ENCODE assay signal across 8 cellular contexts in the genomic region with DNA sequence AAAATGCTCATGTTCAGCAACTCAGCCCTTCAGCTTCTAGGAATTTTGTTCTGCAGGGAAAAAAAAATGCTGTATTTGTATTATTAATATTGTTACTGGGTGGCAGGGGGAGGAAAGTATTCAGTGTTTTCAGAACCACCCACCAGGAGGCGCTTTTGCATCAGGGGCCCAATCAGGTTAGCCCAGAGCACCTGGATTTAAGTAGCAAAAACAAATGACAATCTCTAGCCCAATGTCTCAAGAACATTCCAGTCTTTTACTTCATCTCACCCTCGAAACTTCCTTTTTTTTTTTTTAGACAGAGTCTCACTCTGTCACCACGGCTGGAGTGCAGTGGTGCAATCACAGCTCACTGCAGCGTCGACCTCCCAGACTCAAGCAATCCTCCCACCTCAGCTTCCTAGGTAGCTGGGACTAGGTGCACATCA. TPM values are rescaled to one million over a fixed set of nuclear protein-coding genes. Genes with fewer than 3 reads are reported as not detected.
DNase-seq lines count a peak whose midpoint lies in the region; ATAC-seq lines count a peak whose summit lies in the region.

No MANE protein-coding gene starts in this region.

- no peak overlapping the region for H3K9ac ChIP-seq in adipocyte (ENCODE audit: low read length)

- H3K4me3 ChIP-seq in adipocyte (ENCODE audit: low read length), result no peak overlapping the region

- H3K27me3 Mint-ChIP-seq in T-cell, result no peaks in the 10 kb centered on the region

- POLR2A ChIA-PET in T-cell (lab: Charles Lee), result interaction anchor here in 1 of 2 donors (0.5 kb wide), 1 partner anchor 828 kb away, joined by 3 read pairs; no protein-coding TSS in a partner anchor

- H3K36me3 Mint-ChIP-seq in T-cell, result no peaks in the 10 kb centered on the region

- H3K27me3 ChIP-seq in adipocyte (replicated peaks; ENCODE audit: control insufficient read depth, insufficient read depth, low read length), result peaks cover 5% of the 10 kb centered on the region

- H3K4me1 ChIP-seq in adipocyte (ENCODE audit: control insufficient read depth, insufficient read depth, low read length), result peaks cover 5% of the 10 kb centered on the region

- peak overlapping the region in 1 of 2 donors; percentile 3 for H3K27ac Mint-ChIP-seq in T-cell

- ATAC-seq in T-cell (replicated peaks in 1 of 4) (peak; percentile 48 to 80 (median 58)), left lobe of liver (peak; percentile 65)

- CTCF ChIA-PET in T-cell (lab: Charles Lee), result interaction anchor here (0.6 to 4.1 kb wide), 6 partner anchors 103 to 587 kb away, joined by 3 to 87 read pairs (median 4); no protein-coding TSS in a partner anchor

- H3K36me3 ChIP-seq in adipocyte (ENCODE audit: control insufficient read depth, insufficient read depth, low read length, severe bottlenecking), result no peaks in the 10 kb centered on the region

- H3K4me1 Mint-ChIP-seq in T-cell, result peaks cover 17 to 25% (median 23%) of the 10 kb centered on the region in 3 donors

- H3K9me3 ChIP-seq in adipocyte (ENCODE audit: control insufficient read depth, low read length), result no peaks in the 10 kb centered on the region

- DNase-seq in GDM1 (lab: John Stamatoyannopoulos, UW), result peak; percentile 73
- DNase-seq in M059J (ENCODE audit: low read depth), result peak; percentile 69
- DNase-seq in T-cell, result peak; percentile 39 to 75 (median 66)
- peak; percentile 53 for DNase-seq in adipocyte (ENCODE audit: low read depth)
- peak; percentile 59 for DNase-seq in left lobe of liver (ENCODE audit: low spot score)
- DNase-seq in stimulated activated CD8-positive, alpha-beta memory T cell treated with anti-CD3 and anti-CD28 coated beads, Interleukin-4, amount 100 ng/mL, for 1 hour (ENCODE audit: low read depth in 2 of 2, low spot score in 1 of 2), result peak; percentile 32 to 57
- DNase-seq in foreskin melanocyte, result no peak
- DNase-seq in cerebellar nuclear complex (lab: John Stamatoyannopoulos, UW), result no peak

- H3K9me3 Mint-ChIP-seq in T-cell, result no peaks in the 10 kb centered on the region

- H3K4me3 Mint-ChIP-seq in T-cell, result no peak overlapping the region

RNA-seq across cellular contexts. Expression of a gene that starts 0.6 kb away (rescaled TPM):
- total RNA-seq in M059J (2014; rRNA removed; shearing (Covaris generic)), result not detected in 2 replicates
- under 1 TPM; 0.13 to 0.96 (median 0.23) TPM for total RNA-seq in T-cell
- total RNA-seq in left lobe of liver, result not detected

Comparison
In these comparisons a context has a peak if more than half of its experiments do, and no peak if none do; other contexts are left out.
1. DNase-seq: peak in GDM1 (single experiment), M059J (single experiment), T-cell (34 of 34), adipocyte (single experiment), left lobe of liver (single experiment) and stimulated activated CD8-positive, alpha-beta memory T cell treated with anti-CD3 and anti-CD28 coated beads, Interleukin-4, amount 100 ng/mL, for 1 hour (2 of 2); none in foreskin melanocyte (single experiment) and cerebellar nuclear complex (0 of 2).